In the genomic region with DNA sequence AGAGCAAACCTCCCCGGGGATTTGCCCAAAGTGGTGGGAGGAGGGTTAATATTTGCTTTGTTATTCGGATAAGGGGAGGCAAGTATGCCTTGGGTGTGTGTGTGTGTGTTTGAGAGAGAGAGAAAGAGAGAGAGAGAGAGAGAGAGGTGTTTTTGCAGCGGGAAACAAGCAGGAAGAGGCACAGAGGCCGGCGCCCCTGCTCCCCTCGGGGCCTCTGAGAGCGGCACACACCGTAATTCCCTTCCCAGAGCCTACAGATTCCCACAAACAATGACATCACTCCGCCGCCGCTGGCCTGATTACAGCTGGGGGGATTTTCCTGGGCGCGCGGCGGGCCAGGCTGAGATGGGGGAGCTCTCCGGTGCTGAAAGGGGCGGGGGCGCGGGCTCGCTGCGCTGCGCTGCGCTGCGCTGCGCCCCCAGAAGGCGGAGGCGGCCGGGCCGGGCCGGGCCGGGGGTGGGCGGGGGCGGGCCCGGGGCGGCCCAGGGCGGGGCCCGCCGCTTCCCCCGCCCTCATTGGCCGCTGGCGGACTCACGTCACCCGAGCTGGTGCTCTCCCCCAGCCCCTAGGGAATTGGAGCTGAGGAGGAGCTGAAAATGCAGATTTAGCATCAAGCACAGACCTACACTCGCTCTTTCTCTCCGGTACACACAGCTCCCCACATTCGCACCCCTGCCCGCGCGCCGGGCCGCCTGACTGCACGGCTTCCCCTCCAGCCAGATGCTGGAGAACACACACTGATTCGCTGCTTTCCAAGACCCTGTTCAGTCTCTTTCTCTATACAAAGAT, we compare ENCODE assay signal across 9 cellular contexts. TPM values are rescaled to one million over a fixed set of nuclear protein-coding genes. Genes with fewer than 3 reads are reported as not detected.
DNase-seq lines count a peak whose midpoint lies in the region; TF ChIP-seq lines count a peak whose summit lies in the region.
"Had no signal": no experiment of that assay in that cellular context is flagged by ENCODE, and none has a peak within 500 bp of the region (broad histone marks: within the 10 kb centered on the region; RNA-seq: fewer than 3 reads in every experiment).

A gene with protein sequence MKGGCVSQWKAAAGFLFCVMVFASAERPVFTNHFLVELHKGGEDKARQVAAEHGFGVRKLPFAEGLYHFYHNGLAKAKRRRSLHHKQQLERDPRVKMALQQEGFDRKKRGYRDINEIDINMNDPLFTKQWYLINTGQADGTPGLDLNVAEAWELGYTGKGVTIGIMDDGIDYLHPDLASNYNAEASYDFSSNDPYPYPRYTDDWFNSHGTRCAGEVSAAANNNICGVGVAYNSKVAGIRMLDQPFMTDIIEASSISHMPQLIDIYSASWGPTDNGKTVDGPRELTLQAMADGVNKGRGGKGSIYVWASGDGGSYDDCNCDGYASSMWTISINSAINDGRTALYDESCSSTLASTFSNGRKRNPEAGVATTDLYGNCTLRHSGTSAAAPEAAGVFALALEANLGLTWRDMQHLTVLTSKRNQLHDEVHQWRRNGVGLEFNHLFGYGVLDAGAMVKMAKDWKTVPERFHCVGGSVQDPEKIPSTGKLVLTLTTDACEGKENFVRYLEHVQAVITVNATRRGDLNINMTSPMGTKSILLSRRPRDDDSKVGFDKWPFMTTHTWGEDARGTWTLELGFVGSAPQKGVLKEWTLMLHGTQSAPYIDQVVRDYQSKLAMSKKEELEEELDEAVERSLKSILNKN (plus strand): TSS at position 631 of the 789 bp plus-strand sequence. CDS start 266 bp downstream, outside the sequence.

- H3K27me3 ChIP-seq in Karpas-422 (ENCODE audit: low read length): no peaks in the 10 kb centered on the region

- peaks cover 47% of the 10 kb centered on the region for H3K27me3 Mint-ChIP-seq in activated T-helper 2 cell treated with anti-CD3 and anti-CD28 coated beads, Interferon-gamma antibody, Interleukin-2, Interleukin-4, amounts not matched to agents 10 μg/mL and 5 μg/mL and 100 μg/mL, durations not matched to agents 14 hours and 24 hours and 36 hours (ENCODE audit: low read depth)

- no peaks in the 10 kb centered on the region for H3K9me3 Mint-ChIP-seq in activated T-helper 2 cell treated with anti-CD3 and anti-CD28 coated beads, Interferon-gamma antibody, Interleukin-2, Interleukin-4, amounts not matched to agents 10 μg/mL and 5 μg/mL and 100 μg/mL, durations not matched to agents 14 hours and 24 hours and 36 hours

- no peak within 1 kb of the TSS for H2AFZ ChIP-seq in Karpas-422 (ENCODE audit: low read length)

- no peaks in the 10 kb centered on the region for H3K36me3 ChIP-seq in Karpas-422 (ENCODE audit: insufficient read depth, low read length)

- H3K9ac ChIP-seq in Karpas-422 (ENCODE audit: low read length): no peak within 1 kb of the TSS

- no peaks in the 10 kb centered on the region for H4K20me1 ChIP-seq in Karpas-422 (ENCODE audit: insufficient read depth, low read depth, low read length)

- H3K4me1 Mint-ChIP-seq in activated T-helper 2 cell treated with anti-CD3 and anti-CD28 coated beads, Interferon-gamma antibody, Interleukin-2, Interleukin-4, amounts not matched to agents 10 μg/mL and 5 μg/mL and 100 μg/mL, durations not matched to agents 14 hours and 24 hours and 36 hours (ENCODE audit: low read depth): peaks cover 1% of the 10 kb centered on the region

- H3K4me2 ChIP-seq in Karpas-422 (ENCODE audit: low read depth, low read length, poor library complexity, severe bottlenecking): no peak within 1 kb of the TSS

- no peaks in the 10 kb centered on the region for H3K36me3 Mint-ChIP-seq in activated T-helper 2 cell treated with anti-CD3 and anti-CD28 coated beads, Interferon-gamma antibody, Interleukin-2, Interleukin-4, amounts not matched to agents 10 μg/mL and 5 μg/mL and 100 μg/mL, durations not matched to agents 14 hours and 24 hours and 36 hours (ENCODE audit: low read depth)

- H3K9me3 ChIP-seq in Karpas-422 (ENCODE audit: low read length): no peaks in the 10 kb centered on the region

- peak; percentile 39 for DNase-seq in COLO829 (ENCODE audit: low spot score)
- peak; percentile 94 for DNase-seq in NCI-H146 treated with DMSO at 0.1 percent for 48 hours (lab: John Stamatoyannopoulos, UW; ENCODE audit: unreplicated experiment)
- peak in 54 of 58 donors; percentile 15 to 89 (median 63) for DNase-seq in anterior cingulate cortex (lab: John Stamatoyannopoulos, UW)
- peak in 39 of 51 donors; percentile 11 to 86 (median 42) for DNase-seq in hypothalamus (lab: John Stamatoyannopoulos, UW)
- peak; percentile 40 for DNase-seq in retinal pigment epithelial cell (ENCODE audit: low read depth)
- no peak for DNase-seq in activated T-helper 2 cell treated with anti-CD3 and anti-CD28 coated beads, Interferon-gamma antibody, Interleukin-2, Interleukin-4, amounts not matched to agents 10 μg/mL and 5 μg/mL and 100 μg/mL, durations not matched to agents 14 hours and 24 hours and 36 hours (ENCODE audit: low spot score)
- DNase-seq in A172 (ENCODE audit: low spot score): no peak
- no peak for DNase-seq in Karpas-422

- no peak within 1 kb of the TSS for H3K4me3 Mint-ChIP-seq in activated T-helper 2 cell treated with anti-CD3 and anti-CD28 coated beads, Interferon-gamma antibody, Interleukin-2, Interleukin-4, amounts not matched to agents 10 μg/mL and 5 μg/mL and 100 μg/mL, durations not matched to agents 14 hours and 24 hours and 36 hours (ENCODE audit: low read depth)
- H3K4me3 Mint-ChIP-seq: activated naive CD8-positive, alpha-beta T cell had no signal

- intact Hi-C loops in activated T-helper 2 cell treated with anti-CD3 and anti-CD28 coated beads, Interferon-gamma antibody, Interleukin-2, Interleukin-4, amounts not matched to agents 10 μg/mL and 5 μg/mL and 100 μg/mL, durations not matched to agents 14 hours and 24 hours and 36 hours (cut with micrococcal nuclease): no loop called here

- no peaks in the 10 kb centered on the region for H3K4me1 ChIP-seq in Karpas-422 (ENCODE audit: low read length)

- H3K79me2 ChIP-seq in Karpas-422 (ENCODE audit: low read length): no peaks in the 10 kb centered on the region

- no peak for TF ChIP-seq CTCF in retinal pigment epithelial cell (conservative IDR thresholded peaks at IDR 0.05; ENCODE audit: low read depth, low read length)

- H3K4me3 ChIP-seq in retinal pigment epithelial cell (ENCODE audit: low read length): peak within 1 kb of the TSS; percentile 58
- H3K4me3 ChIP-seq in Karpas-422 (ENCODE audit: low read length): no peak within 1 kb of the TSS

- no peaks in the 10 kb centered on the region for H3K9me2 ChIP-seq in Karpas-422 (replicated peaks; ENCODE audit: insufficient read depth, low read length)

- H3K27ac ChIP-seq in Karpas-422 (ENCODE audit: low read length): no peak within 1 kb of the TSS

- no peak within 1 kb of the TSS for H3K27ac Mint-ChIP-seq in activated T-helper 2 cell treated with anti-CD3 and anti-CD28 coated beads, Interferon-gamma antibody, Interleukin-2, Interleukin-4, amounts not matched to agents 10 μg/mL and 5 μg/mL and 100 μg/mL, durations not matched to agents 14 hours and 24 hours and 36 hours
- H3K27ac Mint-ChIP-seq: activated naive CD8-positive, alpha-beta T cell had no signal

RNA-seq across cellular contexts. Expression of the gene that starts here (rescaled TPM):
- total RNA-seq in activated T-helper 2 cell treated with anti-CD3 and anti-CD28 coated beads, Interferon-gamma antibody, Interleukin-2, Interleukin-4, amounts not matched to agents 10 μg/mL and 5 μg/mL and 100 μg/mL, durations not matched to agents 14 hours and 24 hours and 36 hours: not detected in 2 replicates
- total RNA-seq in A172 (2014; rRNA removed; shearing (Covaris generic)): not detected in 2 replicates
- not detected in 2 replicates for total RNA-seq in Karpas-422 (2014; rRNA removed; shearing (Covaris generic); ENCODE audit: low replicate concordance)

Comparison
In these comparisons a context has a peak if more than half of its experiments do, and no peak if none do; other contexts are left out.
1. DNase-seq: peak in COLO829 (single experiment), NCI-H146 treated with DMSO at 0.1 percent for 48 hours (single experiment), anterior cingulate cortex (54 of 58), hypothalamus (39 of 51) and retinal pigment epithelial cell (single experiment); none in activated T-helper 2 cell treated with anti-CD3 and anti-CD28 coated beads, Interferon-gamma antibody, Interleukin-2, Interleukin-4, amounts not matched to agents 10 μg/mL and 5 μg/mL and 100 μg/mL, durations not matched to agents 14 hours and 24 hours and 36 hours (single experiment), A172 (single experiment) and Karpas-422 (single experiment).